In the genomic region with DNA sequence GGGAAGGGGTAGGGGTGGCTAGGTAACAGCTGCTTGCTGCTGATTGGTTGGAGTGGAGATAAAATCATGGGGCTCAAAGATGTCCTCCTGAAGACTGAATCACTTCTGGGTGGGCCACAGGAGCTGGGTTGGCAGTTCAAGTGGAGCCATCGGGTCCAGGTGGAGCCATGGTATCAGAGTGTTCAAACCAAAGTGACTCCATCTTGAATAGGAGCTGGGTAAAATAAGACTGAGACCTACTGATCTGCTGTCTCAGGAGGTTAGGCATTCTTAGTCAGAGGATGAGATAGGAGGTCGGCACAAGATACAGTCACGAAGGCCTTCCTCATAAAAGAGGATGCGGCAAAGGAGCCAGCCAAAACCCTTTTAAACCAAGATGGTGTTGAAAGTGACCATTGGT, we compare ENCODE assay signal across 24 cellular contexts.
"Had no signal": no experiment of that assay in that cellular context is flagged by ENCODE, and none has a peak within 500 bp of the region (broad histone marks: within the 10 kb centered on the region; RNA-seq: fewer than 3 reads in every experiment).

No MANE protein-coding gene starts in this region.

- H3K79me2 ChIP-seq: hepatocyte had no signal

- H3K9me3 ChIP-seq: colonic mucosa, esophagus muscularis mucosa, gastroesophageal sphincter, heart left ventricle, lower lobe of right lung, pancreas, right lobe of liver, stomach, thyroid gland had no signal

- H3K9me3 Mint-ChIP-seq: natural killer cell had no signal

- H3K27me3 ChIP-seq: colonic mucosa, esophagus muscularis mucosa, foreskin keratinocyte, hepatocyte, pancreas, right lobe of liver, stomach, thyroid gland had no signal

- H3K4me1 ChIP-seq: colonic mucosa, esophagus muscularis mucosa, foreskin keratinocyte, gastroesophageal sphincter, heart left ventricle, lower lobe of right lung, pancreas, right lobe of liver, thyroid gland had no signal

- H3K4me2 ChIP-seq: hepatocyte had no signal

- H3K4me1 Mint-ChIP-seq: natural killer cell had no signal

- H3K27ac ChIP-seq: colonic mucosa, esophagus muscularis mucosa, foreskin keratinocyte, gastroesophageal sphincter, heart left ventricle, hepatocyte, lower lobe of right lung, pancreas, right lobe of liver, stomach, thyroid gland had no signal

- H3K4me3 ChIP-seq: colonic mucosa, esophagus muscularis mucosa, gastroesophageal sphincter, heart left ventricle, hepatocyte, lower lobe of right lung, pancreas, right lobe of liver, stomach, thyroid gland had no signal

- H3K36me3 ChIP-seq: colonic mucosa, esophagus muscularis mucosa, gastroesophageal sphincter, heart left ventricle, lower lobe of right lung, pancreas, right lobe of liver, stomach, thyroid gland had no signal

- H3K27me3 Mint-ChIP-seq: dendritic cell treated with granulocyte-macrophage colony-stimulating factor and Interleukin-4, amounts not matched to agents 40 ng/mL and 50 ng/mL, for 4 days had no signal

- DNase-seq: colonic mucosa; effector CD8-positive, alpha-beta T cell; foreskin keratinocyte; heart left ventricle; left ventricle myocardium superior; lower lobe of right lung; natural killer cell; occipital lobe; pancreas; right lobe of liver; small intestine; stimulated activated CD4-positive, alpha-beta T cell treated with anti-CD3 and anti-CD28 coated beads, Interleukin-12 subunit alpha, Interleukin-12 subunit beta, amount 100 ng/mL, for 4 hours; stimulated activated CD4-positive, alpha-beta T cell treated with anti-CD3 and anti-CD28 coated beads, Interleukin-1b, Interleukin-23, amount 100 ng/mL, for 48 hours; stimulated activated CD4-positive, alpha-beta T cell treated with anti-CD3 and anti-CD28 coated beads, Interleukin-4, amount 100 ng/mL, for 1 hour; stimulated activated CD8-positive, alpha-beta memory T cell treated with anti-CD3 and anti-CD28 coated beads, Interleukin-4, amount 100 ng/mL, for 48 hours; stimulated activated naive CD4-positive, alpha-beta T cell treated with Interleukin-2 at 50 U/mL for 16 hours; stomach; thyroid gland; trophoblast cell had no signal

- H3K27ac Mint-ChIP-seq: dendritic cell treated with granulocyte-macrophage colony-stimulating factor and Interleukin-4, amounts not matched to agents 40 ng/mL and 50 ng/mL, for 4 days; natural killer cell had no signal

- ATAC-seq: foreskin keratinocyte, gastroesophageal sphincter, heart left ventricle, left ventricle myocardium superior, lower lobe of right lung, natural killer cell, pancreas, right lobe of liver had no signal

- H3K36me3 Mint-ChIP-seq: natural killer cell had no signal

- H3K4me3 Mint-ChIP-seq: dendritic cell treated with granulocyte-macrophage colony-stimulating factor and Interleukin-4, amounts not matched to agents 40 ng/mL and 50 ng/mL, for 4 days; endodermal cell; natural killer cell had no signal

- H2AFZ ChIP-seq: hepatocyte had no signal
